10 cellular contexts compared by ENCODE assay signal in the genomic region with DNA sequence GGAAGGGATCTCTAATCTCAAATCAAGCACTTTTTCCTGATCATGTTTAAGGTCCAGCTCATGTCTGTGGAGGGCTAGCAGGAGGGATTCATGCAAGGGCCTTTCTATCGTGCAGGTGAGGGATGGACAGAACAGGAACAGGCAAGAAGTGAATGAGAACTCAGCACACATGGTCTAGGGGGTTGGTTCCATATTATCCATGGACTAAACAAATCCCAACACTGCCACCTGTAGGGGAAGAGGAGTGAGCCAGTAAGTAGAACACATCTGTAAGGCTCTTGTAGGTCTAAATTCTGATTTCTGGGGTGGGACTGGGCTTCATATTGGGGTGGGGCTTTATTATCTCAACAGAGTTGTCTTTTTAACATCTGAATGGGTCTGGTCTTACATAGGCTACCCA.
A peak's percentile ranks its signal among the peaks of the same experiment; 100 is the strongest.
DNase-seq lines count a peak whose midpoint lies in the region; ATAC-seq and TF ChIP-seq lines count a peak whose summit lies in the region.
"Had no signal": no experiment of that assay in that cellular context is flagged by ENCODE, and none has a peak within 500 bp of the region (broad histone marks: within the 10 kb centered on the region; RNA-seq: fewer than 3 reads in every experiment).

No MANE protein-coding gene starts in this region.

- no peak overlapping the region for H3K27ac Mint-ChIP-seq in activated CD4-positive, alpha-beta memory T cell treated with anti-CD3 and anti-CD28 coated beads, Interleukin-2, amount 10 ng/mL, durations not matched to agents 7 days and 5 days

- in situ Hi-C loops in GM13976 (cut with MboI; ENCODE audit: low sequenced_read_pairs, unreplicated experiment), result no loop called here

- H3K36me3 ChIP-seq in PC-3 (ENCODE audit: low read depth, low read length) (no peaks in the 10 kb centered on the region), hepatocyte (replicated peaks; ENCODE audit: insufficient read depth, low read depth) (no peaks in the 10 kb centered on the region)

- DNase-seq in AG10803 (ENCODE audit: low read depth) (peak; percentile 2), PC-3 (peak; percentile 32), hepatocyte (ENCODE audit: low spot score) (peak; percentile 14), NCI-H1105 treated with DMSO at 0.1 percent for 48 hours (lab: John Stamatoyannopoulos, UW) (no peak), GM13976 (ENCODE audit: low spot score) (no peak)
- no peak for DNase-seq in activated CD4-positive, alpha-beta memory T cell treated with anti-CD3 and anti-CD28 coated beads, Interleukin-2, amount 10 ng/mL, durations not matched to agents 7 days and 5 days
- DNase-seq: anterior cingulate cortex, NCI-H1105 had no signal

- no peaks in the 10 kb centered on the region for H3F3A ChIP-seq in PC-3 (ENCODE audit: low read length, unreplicated experiment)

- TF ChIP-seq CTCF in AG10803 (conservative IDR thresholded peaks at IDR 0.05; ENCODE audit: low read length) (no peak), GM12875 (IDR thresholded peaks at IDR 0.05; ENCODE audit: borderline replicate concordance, insufficient read depth, low read depth, low read length) (peak; percentile 34; the same call in 1 of the 2 replicates), PC-3 (conservative IDR thresholded peaks at IDR 0.05; ENCODE audit: low read depth, low read length) (peak; percentile 50), hepatocyte (IDR thresholded peaks at IDR 0.05; ENCODE audit: poor library complexity) (no peak), GM13976 (IDR thresholded peaks at IDR 0.05; ENCODE audit: borderline replicate concordance, control extremely low read depth, extremely low read depth, insufficient read depth, missing control alignments) (no peak)

- H2AFZ ChIP-seq in PC-3 (ENCODE audit: low read length) (no peak overlapping the region), hepatocyte (no peak overlapping the region)

- intact Hi-C loops in PC-3 (cut with micrococcal nuclease), result no loop called here

- H3K9me2 ChIP-seq in PC-3 (replicated peaks; ENCODE audit: low read length) (no peaks in the 10 kb centered on the region), hepatocyte (replicated peaks; ENCODE audit: insufficient read depth) (no peaks in the 10 kb centered on the region)

- H3K4me3 ChIP-seq in AG10803 (ENCODE audit: low read length) (no peak overlapping the region), GM12875 (ENCODE audit: low read depth, low read length) (no peak overlapping the region), PC-3 (ENCODE audit: low read length) (no peak overlapping the region), hepatocyte (no peak overlapping the region)

- H3K27me3 Mint-ChIP-seq in activated CD4-positive, alpha-beta memory T cell treated with anti-CD3 and anti-CD28 coated beads, Interleukin-2, amount 10 ng/mL, durations not matched to agents 7 days and 5 days, result no peaks in the 10 kb centered on the region

- H3K79me2 ChIP-seq in PC-3 (ENCODE audit: low read length) (no peaks in the 10 kb centered on the region), hepatocyte (no peaks in the 10 kb centered on the region)

- H4K20me1 ChIP-seq in PC-3 (ENCODE audit: low read length), result no peaks in the 10 kb centered on the region
- no peaks in the 10 kb centered on the region for H4K20me1 ChIP-seq in hepatocyte (ENCODE audit: insufficient read depth, poor library complexity, severe bottlenecking)

- no peaks in the 10 kb centered on the region for H3K4me1 ChIP-seq in PC-3 (ENCODE audit: insufficient read depth, low read length)
- no peaks in the 10 kb centered on the region for H3K4me1 ChIP-seq in hepatocyte (ENCODE audit: insufficient read depth)

- H3K27ac ChIP-seq in PC-3 (ENCODE audit: low read length), result no peak overlapping the region
- no peak overlapping the region for H3K27ac ChIP-seq in hepatocyte

- H3K9ac ChIP-seq in PC-3 (ENCODE audit: low read length), result no peak overlapping the region

- POLR2A ChIA-PET in PC-3 (lab: Charles Lee; ENCODE audit: unreplicated experiment), result no interaction called here
- POLR2A ChIA-PET in activated CD4-positive, alpha-beta memory T cell treated with anti-CD3 and anti-CD28 coated beads, Interleukin-2, amount 10 ng/mL, durations not matched to agents 7 days and 5 days (lab: Charles Lee), result no interaction called here

- whole genome bisulfite sequencing in hepatocyte (ENCODE audit: low lambda C conversion rate, missing lambda C conversion rate), result 63% methylated on average over 1 of the region's 1 CpG

- no peak for ATAC-seq in PC-3
- no peak for ATAC-seq in HG03097 (IDR thresholded peaks at IDR 0.05; ENCODE audit: low FRiP score, unreplicated experiment)

- peaks cover 8% of the 10 kb centered on the region for H3K4me1 Mint-ChIP-seq in activated CD4-positive, alpha-beta memory T cell treated with anti-CD3 and anti-CD28 coated beads, Interleukin-2, amount 10 ng/mL, durations not matched to agents 7 days and 5 days

- BruUV-seq in PC-3 (replicated peaks; lab: Mats Ljungman, UMichigan), result no TSS peak

- no peaks in the 10 kb centered on the region for H3K36me3 Mint-ChIP-seq in activated CD4-positive, alpha-beta memory T cell treated with anti-CD3 and anti-CD28 coated beads, Interleukin-2, amount 10 ng/mL, durations not matched to agents 7 days and 5 days (ENCODE audit: low read depth)

- H3K27me3 ChIP-seq in PC-3 (ENCODE audit: low read length) (no peaks in the 10 kb centered on the region), hepatocyte (no peaks in the 10 kb centered on the region)

- H3K9me3 Mint-ChIP-seq in activated CD4-positive, alpha-beta memory T cell treated with anti-CD3 and anti-CD28 coated beads, Interleukin-2, amount 10 ng/mL, durations not matched to agents 7 days and 5 days, result no peaks in the 10 kb centered on the region

- no peak overlapping the region for H3K4me3 Mint-ChIP-seq in activated CD4-positive, alpha-beta memory T cell treated with anti-CD3 and anti-CD28 coated beads, Interleukin-2, amount 10 ng/mL, durations not matched to agents 7 days and 5 days

- no peak overlapping the region for H3K4me2 ChIP-seq in PC-3 (ENCODE audit: low read length)
- H3K4me2 ChIP-seq in hepatocyte, result no peak overlapping the region

- CTCF ChIA-PET in PC-3 (lab: Charles Lee), result interaction anchor here (0.6 kb wide), 1 partner anchor 38 kb away, joined by 3 read pairs; no protein-coding TSS in a partner anchor
- CTCF ChIA-PET in activated CD4-positive, alpha-beta memory T cell treated with anti-CD3 and anti-CD28 coated beads, Interleukin-2, amount 10 ng/mL, durations not matched to agents 7 days and 5 days (lab: Charles Lee), result interaction anchor here (1.8 kb wide), 1 partner anchor 12 kb away, joined by 8 read pairs; no protein-coding TSS in a partner anchor

- no peaks in the 10 kb centered on the region for H3K9me3 ChIP-seq in PC-3 (ENCODE audit: low read length)
- H3K9me3 ChIP-seq in hepatocyte (ENCODE audit: low read depth), result no peaks in the 10 kb centered on the region

Comparison
In these comparisons a context has a peak if more than half of its experiments do, and no peak if none do; other contexts are left out.
1. DNase-seq: peak in AG10803 (single experiment), PC-3 (single experiment) and hepatocyte (single experiment); none in activated CD4-positive, alpha-beta memory T cell treated with anti-CD3 and anti-CD28 coated beads, Interleukin-2, amount 10 ng/mL, durations not matched to agents 7 days and 5 days (single experiment), NCI-H1105 treated with DMSO at 0.1 percent for 48 hours (single experiment) and GM13976 (single experiment).
2. CTCF ChIP-seq: peak in GM12875 (single experiment) and PC-3 (single experiment); none in AG10803 (single experiment), hepatocyte (single experiment) and GM13976 (single experiment).